10 cellular contexts compared by ENCODE assay signal in the genomic region with DNA sequence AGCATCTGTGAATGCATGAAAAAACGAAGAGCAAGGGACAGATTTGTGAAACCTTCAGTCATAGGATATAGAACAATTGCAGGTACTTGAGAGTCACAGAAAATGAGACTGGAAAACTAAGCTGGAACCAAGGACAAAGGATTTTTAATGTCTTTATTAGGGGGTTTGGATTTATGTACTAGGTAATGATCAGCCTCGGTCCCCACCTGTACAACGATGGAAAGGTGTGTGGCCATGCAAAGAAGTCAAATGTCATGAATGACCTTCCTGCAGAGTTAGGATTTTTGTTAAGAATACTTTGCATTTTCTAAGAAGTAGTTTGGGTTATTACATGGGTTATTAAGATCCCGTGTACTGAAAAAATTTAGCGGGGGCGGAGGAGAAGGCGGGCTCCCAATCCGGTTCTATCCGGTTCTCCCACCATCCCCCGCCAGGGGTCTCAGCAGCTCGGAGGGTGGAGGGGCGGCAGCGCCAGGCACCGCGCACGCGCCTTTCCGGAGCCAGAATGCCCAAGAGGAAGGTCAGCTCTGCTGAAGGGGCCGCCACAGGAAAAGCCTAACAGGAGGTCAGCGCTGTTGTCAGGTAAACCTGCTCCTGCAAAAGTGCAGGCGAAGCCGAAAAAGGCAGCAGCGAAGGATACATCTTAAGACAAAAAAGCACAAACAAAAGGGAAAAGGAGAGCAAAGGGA.
A peak's percentile ranks its signal among the peaks of the same experiment; 100 is the strongest.
DNase-seq lines count a peak whose midpoint lies in the region; ATAC-seq and TF ChIP-seq lines count a peak whose summit lies in the region.
"Had no signal": no experiment of that assay in that cellular context is flagged by ENCODE, and none has a peak within 500 bp of the region (broad histone marks: within the 10 kb centered on the region; RNA-seq: fewer than 3 reads in every experiment).

No MANE protein-coding gene starts in this region.

- no peak for TF ChIP-seq CTCF in mucosa of descending colon (IDR thresholded peaks at IDR 0.05)
- TF ChIP-seq CTCF in tibial nerve (IDR thresholded peaks at IDR 0.05) = peak in 1 of 5 experiments; percentile 15

- H3K4me1 ChIP-seq in mucosa of descending colon (ENCODE audit: low read depth) (no peaks in the 10 kb centered on the region), tibial nerve (no peaks in the 10 kb centered on the region)

- peak overlapping the region in 1 of 4 donors; percentile 49 for H3K27ac ChIP-seq in tibial nerve
- H3K27ac ChIP-seq: HL-60 had no signal

- no peaks in the 10 kb centered on the region for H3K9me3 ChIP-seq in mucosa of descending colon
- H3K9me3 ChIP-seq in tibial nerve = no peaks in the 10 kb centered on the region

- DNase-seq in DMS79 treated with DMSO at 0.1 percent for 48 hours (lab: John Stamatoyannopoulos, UW) (peak; percentile 20), DMS79 (lab: John Stamatoyannopoulos, UW) (no peak), fibroblast of peridontal ligament (ENCODE audit: extremely low read depth) (peak; percentile 9), mucosa of descending colon (peak in 2 of 3 donors; percentile 25 to 50), tibial nerve (ENCODE audit: low spot score in 2 of 2) (peak in 1 of 2 donors; percentile 14), HEK293T (ENCODE audit: extremely low spot score) (no peak)
- DNase-seq in stimulated activated CD8-positive, alpha-beta memory T cell treated with anti-CD3 and anti-CD28 coated beads, Interleukin-4, amount 100 ng/mL, for 48 hours = no peak

- no peaks in the 10 kb centered on the region for H3K36me3 ChIP-seq in mucosa of descending colon (ENCODE audit: low read depth)
- no peaks in the 10 kb centered on the region for H3K36me3 ChIP-seq in tibial nerve

- WGBS in tibial nerve, 2 donors = 35 to 52% methylated on average over 23 of the region's 23 CpGs

- no peak for TF ChIP-seq EP300 in tibial nerve (IDR thresholded peaks at IDR 0.05)

- no peak for TF ChIP-seq POLR2A in tibial nerve (IDR thresholded peaks at IDR 0.05)

- POLR2A ChIA-PET in HEK293T (lab: Yijun Ruan, JAX) = no interaction called here

- H3K4me3 ChIP-seq in mucosa of descending colon = no peak overlapping the region
- H3K4me3 ChIP-seq in tibial nerve = peak overlapping the region; percentile 3 to 41 (median 34)

- intact Hi-C loops in mucosa of descending colon (cut with DNase I, micrococcal nuclease) = no loop called here

- no peaks in the 10 kb centered on the region for H3K27me3 ChIP-seq in tibial nerve

- ATAC-seq in mucosa of descending colon (no peak), GM21576 (IDR thresholded peaks at IDR 0.05; ENCODE audit: unreplicated experiment) (no peak)
- ATAC-seq: activated naive CD4-positive, alpha-beta T cell treated with anti-CD3 and anti-CD28 coated beads, Interleukin-2, amount 50 U/mL, for 72 hours had no signal

- CTCF ChIA-PET in HEK293T (lab: Yijun Ruan, JAX) = no interaction called here

TF ChIP-seq in HEK293T, 16 proteins besides CTCF, POLR2A, EP300 and RAD21:
- TF ChIP-seq, protein P1, sequence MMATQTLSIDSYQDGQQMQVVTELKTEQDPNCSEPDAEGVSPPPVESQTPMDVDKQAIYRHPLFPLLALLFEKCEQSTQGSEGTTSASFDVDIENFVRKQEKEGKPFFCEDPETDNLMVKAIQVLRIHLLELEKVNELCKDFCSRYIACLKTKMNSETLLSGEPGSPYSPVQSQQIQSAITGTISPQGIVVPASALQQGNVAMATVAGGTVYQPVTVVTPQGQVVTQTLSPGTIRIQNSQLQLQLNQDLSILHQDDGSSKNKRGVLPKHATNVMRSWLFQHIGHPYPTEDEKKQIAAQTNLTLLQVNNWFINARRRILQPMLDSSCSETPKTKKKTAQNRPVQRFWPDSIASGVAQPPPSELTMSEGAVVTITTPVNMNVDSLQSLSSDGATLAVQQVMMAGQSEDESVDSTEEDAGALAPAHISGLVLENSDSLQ (IDR thresholded peaks at IDR 0.05) = no peak
- TF ChIP-seq ELF4 (IDR thresholded peaks at IDR 0.05) = no peak

Comparison
In these comparisons a context has a peak if more than half of its experiments do, and no peak if none do; other contexts are left out.
1. DNase-seq: peak in DMS79 treated with DMSO at 0.1 percent for 48 hours (single experiment), fibroblast of peridontal ligament (single experiment) and mucosa of descending colon (2 of 3); none in DMS79 (single experiment), stimulated activated CD8-positive, alpha-beta memory T cell treated with anti-CD3 and anti-CD28 coated beads, Interleukin-4, amount 100 ng/mL, for 48 hours (single experiment) and HEK293T (single experiment).